ENCODE assay signal across 12 cellular contexts in genomic region chr11:32448232-32448631, GRCh38. TPM values are rescaled to one million over a fixed set of nuclear protein-coding genes. Genes with fewer than 3 reads are reported as not detected.
DNase-seq lines count a peak whose midpoint lies in the region; ATAC-seq and TF ChIP-seq lines count a peak whose summit lies in the region.
"Had no signal": no experiment of that assay in that cellular context is flagged by ENCODE, and none has a peak within 500 bp of the region (broad histone marks: within the 10 kb centered on the region; RNA-seq: fewer than 3 reads in every experiment).

No MANE protein-coding gene starts in this region.

- no peaks in the 10 kb centered on the region for H3K4me1 ChIP-seq in upper lobe of right lung
- H3K4me1 ChIP-seq: transverse colon had no signal

- no peak overlapping the region for H3K27ac ChIP-seq in upper lobe of right lung
- H3K27ac ChIP-seq: transverse colon had no signal

- H3K36me3 ChIP-seq in upper lobe of right lung: no peaks in the 10 kb centered on the region
- H3K36me3 ChIP-seq: transverse colon had no signal

- no peak for TF ChIP-seq POLR2A in lower leg skin (IDR thresholded peaks at IDR 0.05)

- peaks cover 20% of the 10 kb centered on the region for H3K27me3 ChIP-seq in upper lobe of right lung

- no peaks in the 10 kb centered on the region for H3K9me3 ChIP-seq in upper lobe of right lung
- H3K9me3 ChIP-seq: transverse colon had no signal

- DNase-seq in A172 (ENCODE audit: low spot score) (peak; percentile 36), NCI-H526 (lab: John Stamatoyannopoulos, UW) (peak; percentile 50 to 86), choroid plexus epithelial cell (ENCODE audit: low read depth) (peak; percentile 73), head of caudate nucleus (no peak), upper lobe of right lung (no peak), lower leg skin (ENCODE audit: low spot score in 2 of 2) (no peak)
- no peak for DNase-seq in activated T-cell treated with anti-CD3 and anti-CD28 coated beads, Interleukin-2, amount 50 U/mL, for 1 hour
- DNase-seq: activated effector memory CD4-positive, alpha-beta T cell treated with Interleukin-2 at 50 U/mL for 16 hours; Calu3; stimulated activated CD4-positive, alpha-beta T cell treated with anti-CD3 and anti-CD28 coated beads, Interleukin-15, amount 100 ng/mL, for 24 hours; transverse colon had no signal

- intact Hi-C loops in head of caudate nucleus (cut with DNase I) (no loop called here), upper lobe of right lung (cut with DNase I) (no loop called here), lower leg skin (cut with DNase I; ENCODE audit: low total_unique reads) (no loop called here)

- 41 to 42% methylated on average over 3 of the region's 3 CpGs for WGBS in lower leg skin, 2 donors

- TF ChIP-seq CTCF in GM12874 (IDR thresholded peaks at IDR 0.05; ENCODE audit: insufficient read depth, low read depth, low read length) (peak; percentile 38; the same call in 1 of the 2 replicates), choroid plexus epithelial cell (conservative IDR thresholded peaks at IDR 0.05; ENCODE audit: low read depth, low read length) (peak; percentile 67), upper lobe of right lung (IDR thresholded peaks at IDR 0.05) (no peak), lower leg skin (IDR thresholded peaks at IDR 0.05) (no peak)

- ATAC-seq in upper lobe of right lung: no peak

- no peak overlapping the region for H3K4me3 ChIP-seq in choroid plexus epithelial cell (ENCODE audit: low read depth, low read length)
- no peak overlapping the region for H3K4me3 ChIP-seq in upper lobe of right lung
- no peak overlapping the region for H3K4me3 ChIP-seq in lower leg skin (ENCODE audit: low read depth, poor library complexity, severe bottlenecking)
- H3K4me3 ChIP-seq: transverse colon had no signal

RNA-seq across cellular contexts. Expression of gene WT1, which starts 12.9 kb away (rescaled TPM):
- 1.9 and 6.4 TPM in 2 replicates for total RNA-seq in A172 (2014; rRNA removed; shearing (Covaris generic))
- total RNA-seq in upper lobe of right lung (1.5 TPM), lower leg skin (not detected)
- total RNA-seq: Calu3 had no signal

Comparison
In these comparisons a context has a peak if more than half of its experiments do, and no peak if none do; other contexts are left out.
1. DNase-seq: peak in A172 (single experiment), NCI-H526 (2 of 2) and choroid plexus epithelial cell (single experiment); none in head of caudate nucleus (0 of 42), upper lobe of right lung (single experiment), lower leg skin (0 of 2) and activated T-cell treated with anti-CD3 and anti-CD28 coated beads, Interleukin-2, amount 50 U/mL, for 1 hour (single experiment).
2. CTCF ChIP-seq: peak in GM12874 (single experiment) and choroid plexus epithelial cell (single experiment); none in upper lobe of right lung (single experiment) and lower leg skin (0 of 3).